8 cellular contexts compared by ENCODE assay signal in the genomic region with DNA sequence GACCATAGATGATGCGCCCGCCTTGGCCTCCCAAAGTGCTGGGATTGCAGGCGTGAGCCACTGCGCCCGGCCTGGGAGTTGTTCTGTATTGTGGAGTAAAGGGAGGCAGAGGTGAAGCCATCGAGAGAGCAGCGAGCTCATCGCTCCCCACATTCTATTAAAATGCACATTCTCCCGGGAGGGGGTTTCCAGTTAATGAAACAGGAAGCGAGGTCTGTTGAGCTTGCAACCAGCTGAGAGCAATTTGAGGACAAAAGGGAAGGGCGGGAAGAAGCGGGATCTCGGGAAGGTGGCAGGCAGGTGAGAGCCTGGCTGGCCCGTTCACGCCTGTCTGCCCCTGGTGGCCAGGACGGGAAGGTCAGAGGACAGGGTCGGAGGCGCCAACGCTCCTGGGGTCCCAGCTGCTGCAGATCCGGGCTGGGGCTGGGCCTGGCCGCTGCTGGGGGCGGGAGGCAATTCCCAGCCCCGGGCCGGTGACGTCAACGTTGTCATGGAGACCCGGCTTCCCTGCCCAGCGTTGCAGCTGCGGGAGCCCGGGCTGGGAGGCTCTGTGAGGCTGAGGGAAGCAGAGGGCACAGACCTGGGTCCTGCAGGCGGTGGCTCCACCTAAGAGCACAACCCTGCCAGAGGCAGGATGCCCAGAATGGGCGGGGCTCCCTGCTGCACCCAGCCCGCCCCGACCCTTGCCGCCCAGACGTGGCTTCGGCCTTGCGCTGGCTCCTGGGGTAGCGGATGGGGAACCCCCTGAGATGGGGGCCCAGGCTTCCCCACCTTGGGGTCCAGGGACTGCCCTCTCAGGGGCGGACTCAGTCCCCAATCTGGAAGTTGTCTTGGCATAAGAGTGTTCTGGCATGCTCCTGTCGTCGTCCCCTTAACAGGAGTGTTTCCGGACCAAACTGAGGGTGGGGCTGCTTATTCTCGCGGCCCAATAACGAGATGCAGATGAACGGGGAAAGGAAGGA. TPM values are rescaled to one million over a fixed set of nuclear protein-coding genes. Genes with fewer than 3 reads are reported as not detected.
A peak's percentile ranks its signal among the peaks of the same experiment; 100 is the strongest.
DNase-seq lines count a peak whose midpoint lies in the region; ATAC-seq and TF ChIP-seq lines count a peak whose summit lies in the region.

No MANE protein-coding gene starts in this region.

- peak; percentile 74 for ATAC-seq in HG02610 (IDR thresholded peaks at IDR 0.05; ENCODE audit: unreplicated experiment)

- WGBS in smooth muscle cell (ENCODE audit: low lambda C conversion rate), result 12% methylated on average over 44 of the region's 47 CpGs

- peak overlapping the region; percentile 88 for H2AFZ ChIP-seq in smooth muscle cell (ENCODE audit: low read depth)

- H3K27ac ChIP-seq in smooth muscle cell (ENCODE audit: low read depth), result peak overlapping the region; percentile 56

- H3K27me3 ChIP-seq in smooth muscle cell (ENCODE audit: low read depth), result no peaks in the 10 kb centered on the region

- H3K4me3 ChIP-seq in GM12865 (ENCODE audit: low read depth, low read length) (peak overlapping the region; percentile 41), WI38 (ENCODE audit: low read depth, low read length) (peak overlapping the region; percentile 37), cardiac fibroblast (replicated peaks in 1 of 2; ENCODE audit: low read depth in 2 of 2, low read length in 2 of 2) (peak overlapping the region; percentile 35 to 51), smooth muscle cell (peak overlapping the region; percentile 48)

- TF ChIP-seq CTCF in GM12865 (IDR thresholded peaks at IDR 0.05; ENCODE audit: insufficient read depth, low read depth, low read length, missing control alignments), result peak; percentile 81
- peak; percentile 47; the same call in 1 of the 2 replicates for TF ChIP-seq CTCF in WI38 (IDR thresholded peaks at IDR 0.05; ENCODE audit: low read depth, low read length)
- TF ChIP-seq CTCF in cardiac fibroblast (IDR thresholded peaks at IDR 0.05; ENCODE audit: low read depth, low read length), result peak; percentile 56
- TF ChIP-seq CTCF in smooth muscle cell (IDR thresholded peaks at IDR 0.05; ENCODE audit: borderline replicate concordance, insufficient read depth, poor library complexity, severe bottlenecking), result peak; percentile 41

- H4K20me1 ChIP-seq in smooth muscle cell (ENCODE audit: low read depth), result no peaks in the 10 kb centered on the region

- peaks cover 7% of the 10 kb centered on the region for H3K4me1 ChIP-seq in smooth muscle cell (ENCODE audit: low read depth)

- H3K79me2 ChIP-seq in smooth muscle cell (ENCODE audit: low read depth), result no peaks in the 10 kb centered on the region

- H3K4me2 ChIP-seq in smooth muscle cell, result peak overlapping the region; percentile 85

- H3F3A ChIP-seq in smooth muscle cell (ENCODE audit: low read depth), result peaks cover 10% of the 10 kb centered on the region

- no peaks in the 10 kb centered on the region for H3K9me3 ChIP-seq in smooth muscle cell (replicated peaks; ENCODE audit: low read depth)

- peak; percentile 82 for DNase-seq in GM12865 (ENCODE audit: low read depth)
- peak; percentile 59 for DNase-seq in NCI-H1694 treated with DMSO at 0.1 percent for 48 hours (lab: John Stamatoyannopoulos, UW)
- peak; percentile 80 to 86 for DNase-seq in cardiac fibroblast (ENCODE audit: low read depth in 2 of 2)
- DNase-seq in iris pigment epithelial cell (ENCODE audit: low read depth), result peak; percentile 76
- peak; percentile 74 for DNase-seq in smooth muscle cell (lab: John Stamatoyannopoulos, UW; ENCODE audit: unreplicated experiment)
- DNase-seq in NK-92 treated with Interleukin-12 subunit alpha and Interleukin-12 subunit beta, amount 100 ng/mL, for 24 hours (lab: John Stamatoyannopoulos, UW), result no peak

- H3K36me3 ChIP-seq in smooth muscle cell (ENCODE audit: low read depth), result no peaks in the 10 kb centered on the region

- H3K9ac ChIP-seq in smooth muscle cell (ENCODE audit: low read depth), result peak overlapping the region; percentile 47

RNA-seq across cellular contexts. Expression of gene PLCG2, which starts 48.7 kb away (rescaled TPM):
- total RNA-seq in smooth muscle cell, result 0.18 and 1.7 TPM in 2 replicates
- 0.02 TPM in 1 of 2 replicates, not detected in the other for polyA plus RNA-seq in smooth muscle cell
